Comparison of ENCODE assay signal across 27 cellular contexts in genomic region chr7:101271021-101271420, GRCh38. TPM values are rescaled to one million over a fixed set of nuclear protein-coding genes. Genes with fewer than 3 reads are reported as not detected.
A peak's percentile ranks its signal among the peaks of the same experiment; 100 is the strongest.
DNase-seq lines count a peak whose midpoint lies in the region; TF ChIP-seq lines count a peak whose summit lies in the region.
"Had no signal": no experiment of that assay in that cellular context is flagged by ENCODE, and none has a peak within 500 bp of the region (broad histone marks: within the 10 kb centered on the region; RNA-seq: fewer than 3 reads in every experiment).

No MANE protein-coding gene starts in this region.

- DNase-seq in CD1c-positive myeloid dendritic cell (ENCODE audit: extremely low spot score) (peak; percentile 44), globus pallidus (ENCODE audit: low spot score) (peak; percentile 70), substantia nigra (lab: John Stamatoyannopoulos, UW) (peak in 1 of 49 donors; percentile 11), ascending aorta (ENCODE audit: low spot score in 2 of 2) (no peak), cerebellum (ENCODE audit: low spot score) (no peak), NK-92 (lab: John Stamatoyannopoulos, UW; ENCODE audit: unreplicated experiment) (no peak)
- DNase-seq: Caco-2; CD4-positive, alpha-beta memory T cell; DMS 273 treated with DMSO at 0.1 percent for 48 hours; DMS79; EL; GDM1; HCEC 1CT; IMR-90; KG1; MG63; NCI-H2029 treated with DMSO at 0.1 percent for 48 hours; NCI-H2171; NCI-H226; NCI-H510A; NCI-H69; PC-3; SJCRH30 had no signal

- H3K36me3 ChIP-seq in ascending aorta, result no peaks in the 10 kb centered on the region
- H3K36me3 ChIP-seq: BLaER1, MG63, SJCRH30 had no signal

- H3K9me3 ChIP-seq in ascending aorta, result no peaks in the 10 kb centered on the region
- H3K9me3 ChIP-seq: BLaER1, Caco-2, MG63, SJCRH30 had no signal

- H3K27me3 ChIP-seq in ascending aorta, result no peaks in the 10 kb centered on the region
- H3K27me3 ChIP-seq: BLaER1, MG63 had no signal

- H3K27ac ChIP-seq in angular gyrus (ENCODE audit: low read depth, low read length) (peak overlapping the region; percentile 78), substantia nigra (ENCODE audit: low read depth, low read length, poor library complexity, severe bottlenecking) (peak overlapping the region; percentile 74), ascending aorta (no peak overlapping the region)
- H3K27ac ChIP-seq: BLaER1, SJCRH30 had no signal

- TF ChIP-seq CTCF in ascending aorta (IDR thresholded peaks at IDR 0.05), result no peak

- no peaks in the 10 kb centered on the region for H3K4me1 ChIP-seq in ascending aorta
- H3K4me1 ChIP-seq: BLaER1, Caco-2, SJCRH30 had no signal

- intact Hi-C loops in ascending aorta (cut with DNase I), result no loop called here

- H3K4me3 ChIP-seq in ascending aorta, result no peak overlapping the region
- H3K4me3 ChIP-seq: BLaER1, GM12878, GM23338, MG63, SJCRH30 had no signal

RNA-seq across cellular contexts. Expression of gene FIS1, which starts 26.1 kb away (rescaled TPM):
- total RNA-seq in ascending aorta (266 TPM), cerebellum (45.4 TPM)

RNA-seq across cellular contexts. Expression of gene CLDN15, which starts 33.4 kb away (rescaled TPM):
- total RNA-seq in ascending aorta (27.7 TPM), cerebellum (5.4 TPM)

RNA-seq across cellular contexts. Expression of gene IFT22, which starts 50.6 kb away (rescaled TPM):
- total RNA-seq in ascending aorta, result 19.8 TPM
- total RNA-seq in cerebellum, result 26.6 TPM

RNA-seq across cellular contexts. Expression of gene ZNHIT1, which starts 53.1 kb away (rescaled TPM):
- total RNA-seq in ascending aorta (87.9 TPM), cerebellum (22.0 TPM)

RNA-seq across cellular contexts. Expression of gene PLOD3, which starts 53.6 kb away (rescaled TPM):
- 165 TPM for total RNA-seq in ascending aorta
- 13.4 TPM for total RNA-seq in cerebellum

Comparison
In these comparisons a context has a peak if more than half of its experiments do, and no peak if none do; other contexts are left out.
1. DNase-seq: peak in CD1c-positive myeloid dendritic cell (single experiment) and globus pallidus (single experiment); none in ascending aorta (0 of 2), cerebellum (single experiment) and NK-92 (single experiment).
2. H3K27ac ChIP-seq: peak in angular gyrus (single experiment) and substantia nigra (single experiment); none in ascending aorta (0 of 2).